Comparison of ENCODE assay signal across 1 cellular context in the genomic region with DNA sequence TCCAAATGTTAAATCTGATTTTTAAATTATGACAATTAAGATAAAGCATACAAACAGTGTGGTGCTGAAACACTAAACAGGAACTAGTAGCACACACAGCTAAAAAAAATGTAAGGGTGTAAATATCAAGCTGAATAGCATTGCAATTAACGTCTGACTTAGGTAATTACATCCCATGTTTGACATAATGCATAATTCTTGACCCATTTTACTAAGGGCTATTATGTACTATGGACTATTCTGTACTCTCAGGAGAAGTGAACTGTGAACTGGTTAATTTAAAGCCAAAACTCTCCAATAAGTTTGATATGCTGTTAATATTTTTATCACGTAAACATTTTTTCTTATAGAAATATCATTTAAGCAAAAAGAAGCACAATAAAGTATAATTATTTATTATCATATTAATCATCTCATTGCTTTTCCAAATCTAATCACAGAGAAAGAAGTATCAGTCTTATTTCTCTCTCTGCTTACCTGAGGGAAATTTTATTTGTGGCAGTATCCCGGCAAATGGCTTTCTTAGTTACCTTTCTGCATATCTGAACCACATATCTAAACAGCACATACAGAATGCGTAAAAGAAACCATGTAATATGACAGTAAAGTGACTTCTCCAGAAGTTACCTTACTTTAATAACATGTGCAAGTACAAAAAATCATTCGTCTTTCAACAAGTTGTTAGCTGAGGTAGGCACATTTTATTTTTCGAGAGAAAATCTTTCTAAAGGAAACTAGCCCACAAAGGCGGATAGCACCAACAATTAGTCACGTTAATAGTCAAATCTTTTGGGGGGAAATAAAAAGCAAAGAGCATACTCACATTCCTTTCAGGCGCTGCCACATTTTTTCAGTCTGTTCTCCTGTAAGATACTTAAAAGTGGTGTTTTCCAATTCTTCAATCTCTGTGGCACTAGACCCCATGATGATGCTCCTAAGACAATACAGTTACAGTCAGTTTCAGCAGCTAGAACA.
TF ChIP-seq lines count a peak whose summit lies in the region.

No MANE protein-coding gene starts in this region.

TF ChIP-seq in neural cell, 6 proteins besides CTCF, POLR2A, EP300 and RAD21 (continued from another document):
- TF ChIP-seq TAF1 (IDR thresholded peaks at IDR 0.05; ENCODE audit: low read depth) (no peak), POLR2AphosphoS5 (IDR thresholded peaks at IDR 0.05) (no peak), EZH2 (IDR thresholded peaks at IDR 0.05; ENCODE audit: borderline replicate concordance, insufficient read depth, low read length, poor library complexity, severe bottlenecking) (no peak)
- TF ChIP-seq, protein P1, sequence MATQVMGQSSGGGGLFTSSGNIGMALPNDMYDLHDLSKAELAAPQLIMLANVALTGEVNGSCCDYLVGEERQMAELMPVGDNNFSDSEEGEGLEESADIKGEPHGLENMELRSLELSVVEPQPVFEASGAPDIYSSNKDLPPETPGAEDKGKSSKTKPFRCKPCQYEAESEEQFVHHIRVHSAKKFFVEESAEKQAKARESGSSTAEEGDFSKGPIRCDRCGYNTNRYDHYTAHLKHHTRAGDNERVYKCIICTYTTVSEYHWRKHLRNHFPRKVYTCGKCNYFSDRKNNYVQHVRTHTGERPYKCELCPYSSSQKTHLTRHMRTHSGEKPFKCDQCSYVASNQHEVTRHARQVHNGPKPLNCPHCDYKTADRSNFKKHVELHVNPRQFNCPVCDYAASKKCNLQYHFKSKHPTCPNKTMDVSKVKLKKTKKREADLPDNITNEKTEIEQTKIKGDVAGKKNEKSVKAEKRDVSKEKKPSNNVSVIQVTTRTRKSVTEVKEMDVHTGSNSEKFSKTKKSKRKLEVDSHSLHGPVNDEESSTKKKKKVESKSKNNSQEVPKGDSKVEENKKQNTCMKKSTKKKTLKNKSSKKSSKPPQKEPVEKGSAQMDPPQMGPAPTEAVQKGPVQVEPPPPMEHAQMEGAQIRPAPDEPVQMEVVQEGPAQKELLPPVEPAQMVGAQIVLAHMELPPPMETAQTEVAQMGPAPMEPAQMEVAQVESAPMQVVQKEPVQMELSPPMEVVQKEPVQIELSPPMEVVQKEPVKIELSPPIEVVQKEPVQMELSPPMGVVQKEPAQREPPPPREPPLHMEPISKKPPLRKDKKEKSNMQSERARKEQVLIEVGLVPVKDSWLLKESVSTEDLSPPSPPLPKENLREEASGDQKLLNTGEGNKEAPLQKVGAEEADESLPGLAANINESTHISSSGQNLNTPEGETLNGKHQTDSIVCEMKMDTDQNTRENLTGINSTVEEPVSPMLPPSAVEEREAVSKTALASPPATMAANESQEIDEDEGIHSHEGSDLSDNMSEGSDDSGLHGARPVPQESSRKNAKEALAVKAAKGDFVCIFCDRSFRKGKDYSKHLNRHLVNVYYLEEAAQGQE (IDR thresholded peaks at IDR 0.05; ENCODE audit: borderline replicate concordance): no peak
